In genomic region chr1:155859234-155859829, GRCh38 we compare ENCODE assay signal across 8 cellular contexts. TPM values are rescaled to one million over a fixed set of nuclear protein-coding genes. Genes with fewer than 3 reads are reported as not detected.
DNase-seq lines count a peak whose midpoint lies in the region; ATAC-seq and TF ChIP-seq lines count a peak whose summit lies in the region.

A gene with protein sequence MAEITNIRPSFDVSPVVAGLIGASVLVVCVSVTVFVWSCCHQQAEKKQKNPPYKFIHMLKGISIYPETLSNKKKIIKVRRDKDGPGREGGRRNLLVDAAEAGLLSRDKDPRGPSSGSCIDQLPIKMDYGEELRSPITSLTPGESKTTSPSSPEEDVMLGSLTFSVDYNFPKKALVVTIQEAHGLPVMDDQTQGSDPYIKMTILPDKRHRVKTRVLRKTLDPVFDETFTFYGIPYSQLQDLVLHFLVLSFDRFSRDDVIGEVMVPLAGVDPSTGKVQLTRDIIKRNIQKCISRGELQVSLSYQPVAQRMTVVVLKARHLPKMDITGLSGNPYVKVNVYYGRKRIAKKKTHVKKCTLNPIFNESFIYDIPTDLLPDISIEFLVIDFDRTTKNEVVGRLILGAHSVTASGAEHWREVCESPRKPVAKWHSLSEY (plus strand): TSS chr1:155859567. CDS start chr1:155859762, 195 bp downstream.

- H4K20me1 ChIP-seq in smooth muscle cell (ENCODE audit: low read depth) = no peaks in the 10 kb centered on the region

- peaks cover 9% of the 10 kb centered on the region for H3K27me3 ChIP-seq in smooth muscle cell (ENCODE audit: low read depth)

- DNase-seq in AG09309 (ENCODE audit: low read depth) (peak; percentile 80), NCI-H460 (ENCODE audit: extremely low read depth, low read depth) (peak; percentile 99), immature natural killer cell (peak; percentile 86 to 90 (median 89)), smooth muscle cell (lab: John Stamatoyannopoulos, UW; ENCODE audit: unreplicated experiment) (peak; percentile 39)
- DNase-seq in central memory CD8-positive, alpha-beta T cell (ENCODE audit: low spot score in 2 of 2) = peak; percentile 80

- H3K4me3 ChIP-seq in AG09309 (ENCODE audit: control insufficient read depth, low read depth, low read length) = peak within 1 kb of the TSS; percentile 55
- peak within 1 kb of the TSS; percentile 54 for H3K4me3 ChIP-seq in smooth muscle cell

- peak within 1 kb of the TSS; percentile 94 for H3K27ac Mint-ChIP-seq in central memory CD8-positive, alpha-beta T cell (ENCODE audit: low read depth)
- peak within 1 kb of the TSS; percentile 87 to 98 (median 96) for H3K27ac Mint-ChIP-seq in immature natural killer cell

- peak within 1 kb of the TSS; percentile 76 for H3K27ac ChIP-seq in smooth muscle cell (ENCODE audit: low read depth)

- ATAC-seq in GM19043 (IDR thresholded peaks at IDR 0.05; ENCODE audit: low read depth, unreplicated experiment) (peak; percentile 62), HG03354 (IDR thresholded peaks at IDR 0.05; ENCODE audit: poor library complexity, severe bottlenecking, unreplicated experiment) (peak; percentile 62)
- ATAC-seq in activated CD4-positive, CD25-positive, alpha-beta regulatory T cell treated with anti-CD3 and anti-CD28 coated beads, Interleukin-2, amount 50 U/mL, for 24 hours = peak; percentile 77 to 84
- peak; percentile 62 for ATAC-seq in central memory CD8-positive, alpha-beta T cell (replicated peaks; ENCODE audit: extremely low read depth, poor library complexity, severe bottlenecking)

- WGBS in smooth muscle cell (ENCODE audit: low lambda C conversion rate) = 14% methylated on average over 32 of the region's 33 CpGs

- no peak within 1 kb of the TSS for H3K9ac ChIP-seq in smooth muscle cell (ENCODE audit: low read depth)

- peaks cover 7% of the 10 kb centered on the region for H3K4me1 ChIP-seq in smooth muscle cell (ENCODE audit: low read depth)

- peaks cover 19% of the 10 kb centered on the region for H3K36me3 Mint-ChIP-seq in central memory CD8-positive, alpha-beta T cell (ENCODE audit: insufficient read depth)
- H3K36me3 Mint-ChIP-seq in immature natural killer cell = peaks cover 0 to 5% (median 3%) of the 10 kb centered on the region in 3 donors

- no peak for TF ChIP-seq CTCF in AG09309 (IDR thresholded peaks at IDR 0.05; ENCODE audit: control insufficient read depth, insufficient read depth, low read depth, low read length, missing control alignments)
- no peak for TF ChIP-seq CTCF in smooth muscle cell (IDR thresholded peaks at IDR 0.05; ENCODE audit: borderline replicate concordance, insufficient read depth, poor library complexity, severe bottlenecking)

- peaks cover 56% of the 10 kb centered on the region for H3K4me1 Mint-ChIP-seq in central memory CD8-positive, alpha-beta T cell
- peaks cover 59 to 69% of the 10 kb centered on the region in 2 donors for H3K4me1 Mint-ChIP-seq in immature natural killer cell

- peak within 1 kb of the TSS; percentile 85 for H3K4me2 ChIP-seq in smooth muscle cell

- no peaks in the 10 kb centered on the region for H3K9me3 ChIP-seq in smooth muscle cell (replicated peaks; ENCODE audit: low read depth)

- no peaks in the 10 kb centered on the region for H3K27me3 Mint-ChIP-seq in central memory CD8-positive, alpha-beta T cell
- H3K27me3 Mint-ChIP-seq in immature natural killer cell (ENCODE audit: low read depth in 3 of 3) = peaks cover 6 to 15% (median 10%) of the 10 kb centered on the region in 3 donors

- H3F3A ChIP-seq in smooth muscle cell (ENCODE audit: low read depth) = peaks cover 5% of the 10 kb centered on the region

- peak within 1 kb of the TSS; percentile 86 for H3K4me3 Mint-ChIP-seq in central memory CD8-positive, alpha-beta T cell
- peak within 1 kb of the TSS; percentile 89 to 100 (median 96) for H3K4me3 Mint-ChIP-seq in immature natural killer cell

- no peaks in the 10 kb centered on the region for H3K9me3 Mint-ChIP-seq in central memory CD8-positive, alpha-beta T cell
- H3K9me3 Mint-ChIP-seq in immature natural killer cell = no peaks in the 10 kb centered on the region

- no peaks in the 10 kb centered on the region for H3K36me3 ChIP-seq in smooth muscle cell (ENCODE audit: low read depth)

- peaks cover 25% of the 10 kb centered on the region for H3K79me2 ChIP-seq in smooth muscle cell (ENCODE audit: low read depth)

- H2AFZ ChIP-seq in smooth muscle cell (ENCODE audit: low read depth) = peak within 1 kb of the TSS; percentile 38

RNA-seq across cellular contexts. Expression of the gene that starts here (rescaled TPM):
- 0.14 and 0.37 TPM in 2 replicates for total RNA-seq in NCI-H460 (2014; rRNA removed; shearing (Covaris generic))
- 0.18 and 0.67 TPM in 2 replicates for polyA plus RNA-seq in NCI-H460 (2014; cell fraction: nucleus; rRNA removed)
- 10 to 100 TPM; 28.7 to 40.4 (median 29.8) TPM for polyA plus RNA-seq in immature natural killer cell
- 3.4 and 4.6 TPM in 2 replicates for total RNA-seq in smooth muscle cell
- 2.1 and 2.9 TPM in 2 replicates for polyA plus RNA-seq in smooth muscle cell

Comparison
In these comparisons a context has a peak if more than half of its experiments do, and no peak if none do; other contexts are left out.
1. Peak in every context shown above with its lines: DNase-seq, ATAC-seq, H3K4me3 ChIP-seq and H3K27ac ChIP-seq.
2. Peak in DNase-seq in NCI-H460; RNA of the gene not detected or under 1 TPM.
3. DNase-seq: peak in every context shown above with its lines; median percentile 99 in NCI-H460; 89 in immature natural killer cell; 80 in AG09309; 80 in central memory CD8-positive, alpha-beta T cell; 39 in smooth muscle cell.